9 cellular contexts compared by ENCODE assay signal in the genomic region with DNA sequence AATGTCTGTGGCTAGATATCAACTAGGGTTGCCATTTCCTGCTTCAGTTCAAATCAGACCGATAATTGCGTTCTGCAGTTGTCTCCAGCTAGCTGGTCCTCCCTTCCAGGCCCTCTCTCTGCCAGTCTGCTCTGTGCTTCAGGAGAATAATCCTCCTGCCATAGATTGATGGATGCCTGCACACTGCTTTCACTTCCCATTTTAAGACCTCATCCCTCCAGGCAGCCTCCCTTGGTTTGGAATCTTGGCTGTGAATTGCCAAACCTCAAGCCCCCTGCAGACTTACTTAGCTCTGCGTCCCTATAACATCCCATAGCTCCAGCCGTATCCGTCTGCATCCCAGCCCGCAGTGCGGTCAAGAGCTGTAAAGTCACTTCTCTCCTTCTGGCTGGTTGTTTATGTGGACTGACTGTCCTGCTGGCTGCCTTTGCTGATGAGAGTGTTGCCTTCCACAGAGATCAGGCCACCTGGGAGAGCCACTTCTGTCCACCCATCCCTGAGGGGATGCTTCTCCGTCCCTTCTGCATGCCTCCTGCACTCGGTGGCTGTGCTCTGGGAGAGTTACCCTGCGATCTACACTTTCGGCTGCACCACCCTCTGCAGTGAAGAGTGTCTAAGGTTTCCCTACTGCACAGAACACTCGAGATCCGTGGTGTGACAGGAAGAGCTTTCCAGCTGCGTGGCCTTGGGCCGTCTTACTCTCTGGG. TPM values are rescaled to one million over a fixed set of nuclear protein-coding genes. Genes with fewer than 3 reads are reported as not detected.
DNase-seq lines count a peak whose midpoint lies in the region; ATAC-seq, FAIRE-seq and TF ChIP-seq lines count a peak whose summit lies in the region.
"Had no signal": no experiment of that assay in that cellular context is flagged by ENCODE, and none has a peak within 500 bp of the region (broad histone marks: within the 10 kb centered on the region; RNA-seq: fewer than 3 reads in every experiment).

No MANE protein-coding gene starts in this region.

- peak overlapping the region; percentile 49 to 91 for H3K27ac ChIP-seq in coronary artery
- peak overlapping the region in 3 of 4 donors; percentile 29 to 97 (median 96) for H3K27ac ChIP-seq in pancreas

- no peak for FAIRE-seq in pancreas (lab: Jason Lieb, UNC)

- H3K4me3 ChIP-seq in coronary artery (no peak overlapping the region), pancreas (no peak overlapping the region)

- no peaks in the 10 kb centered on the region for H3K36me3 ChIP-seq in pancreas

- ATAC-seq in pancreas = no peak

- H3K9me3 ChIP-seq in pancreas = no peaks in the 10 kb centered on the region

- H3K4me1 ChIP-seq in pancreas = peaks cover 46 to 85% (median 53%) of the 10 kb centered on the region in 3 donors

- WGBS in pancreas, 2 donors = 87 to 90% methylated on average over 15 of the region's 15 CpGs

- intact Hi-C loops in pancreas (cut with DNase I) = no loop called here

- H3K27me3 ChIP-seq in pancreas = no peaks in the 10 kb centered on the region

- TF ChIP-seq CTCF in coronary artery (IDR thresholded peaks at IDR 0.05) (no peak), pancreas (IDR thresholded peaks at IDR 0.05) (no peak)

- DNase-seq in ELF-1 (ENCODE audit: low read depth, low spot score) (peak; percentile 90), NOMO-1 treated with dmso at 0.1 percent for 144 hours (lab: John Stamatoyannopoulos, UW; ENCODE audit: unreplicated experiment) (peak; percentile 38), coronary artery (ENCODE audit: low spot score) (no peak), pancreas (no peak), nucleus accumbens (lab: John Stamatoyannopoulos, UW) (no peak), GDM1 (lab: John Stamatoyannopoulos, UW) (no peak), NCI-H1048 (lab: John Stamatoyannopoulos, UW) (no peak)
- no peak for DNase-seq in activated CD4-positive, CD25-positive, alpha-beta regulatory T cell (lab: John Stamatoyannopoulos, UW)
- DNase-seq: hippocampal formation had no signal

RNA-seq across cellular contexts. Expression of a gene that starts 22.4 kb away (rescaled TPM):
- 100 to 1,000 TPM in 1 of 6 donors, 10 to 100 TPM in 5; 41.2 to 157 (median 70.5) TPM for total RNA-seq in pancreas
- 10 to 100 TPM; 29.0 to 41.0 TPM for polyA plus RNA-seq in pancreas

Comparison
In these comparisons a context has a peak if more than half of its experiments do, and no peak if none do; other contexts are left out.
1. DNase-seq: peak in ELF-1 (single experiment) and NOMO-1 treated with dmso at 0.1 percent for 144 hours (single experiment); none in coronary artery (single experiment), pancreas (0 of 6), activated CD4-positive, CD25-positive, alpha-beta regulatory T cell (0 of 4), nucleus accumbens (0 of 56), GDM1 (single experiment) and NCI-H1048 (single experiment).